1 cellular context compared by ENCODE assay signal in genomic region chr2:217475101-217475500, GRCh38.
TF ChIP-seq lines count a peak whose summit lies in the region.

No MANE protein-coding gene starts in this region.

TF ChIP-seq in IMR-90, 13 proteins besides CTCF, POLR2A, EP300 and RAD21 (continued from another document):
- no peak for TF ChIP-seq USF2 (IDR thresholded peaks at IDR 0.05; ENCODE audit: low read depth, low read length)
TF ChIP-seq in IMR-90: peak in this region for 0.
